Comparison of ENCODE assay signal across 21 cellular contexts in genomic region chrX:16587776-16588175, GRCh38.
"Had no signal": no experiment of that assay in that cellular context is flagged by ENCODE, and none has a peak within 500 bp of the region (broad histone marks: within the 10 kb centered on the region; RNA-seq: fewer than 3 reads in every experiment).

No MANE protein-coding gene starts in this region.

- H3K4me3 ChIP-seq: colonic mucosa, esophagus muscularis mucosa, heart left ventricle, mucosa of descending colon, psoas muscle, right lobe of liver, suprapubic skin, thyroid gland had no signal

- H3K36me3 Mint-ChIP-seq: stimulated activated effector memory CD8-positive, alpha-beta T cell treated with anti-CD3 and anti-CD28 coated beads, Interleukin-12 subunit alpha, Interleukin-12 subunit beta, amount 100 ng/mL, for 72 hours had no signal

- H3K27me3 ChIP-seq: colonic mucosa, esophagus muscularis mucosa, neutrophil, right lobe of liver, suprapubic skin, thyroid gland had no signal

- H3K27ac Mint-ChIP-seq: naive thymus-derived CD8-positive, alpha-beta T cell; stimulated activated effector memory CD8-positive, alpha-beta T cell treated with anti-CD3 and anti-CD28 coated beads, Interleukin-12 subunit alpha, Interleukin-12 subunit beta, amount 100 ng/mL, for 72 hours; type B pancreatic cell had no signal

- FAIRE-seq: islet of Langerhans, urothelium cell line had no signal

- H3K9me3 ChIP-seq: colonic mucosa, esophagus muscularis mucosa, heart left ventricle, mucosa of descending colon, neutrophil, psoas muscle, right lobe of liver, suprapubic skin, thyroid gland had no signal

- ATAC-seq: heart left ventricle; mucosa of descending colon; naive thymus-derived CD8-positive, alpha-beta T cell; psoas muscle; right lobe of liver; stimulated activated effector memory CD8-positive, alpha-beta T cell treated with anti-CD3 and anti-CD28 coated beads, Interleukin-12 subunit alpha, Interleukin-12 subunit beta, amount 100 ng/mL, for 72 hours; stimulated activated naive CD8-positive, alpha-beta T cell treated with anti-CD3 and anti-CD28 coated beads, Interleukin-15, Interleukin-2, amounts not matched to agents 100 U/mL and 50 U/mL, for 24 hours had no signal

- H3K27me3 Mint-ChIP-seq: naive thymus-derived CD8-positive, alpha-beta T cell; type B pancreatic cell had no signal

- H3K36me3 ChIP-seq: colonic mucosa, neutrophil, right lobe of liver, suprapubic skin, thyroid gland had no signal

- DNase-seq: colonic mucosa; foreskin melanocyte; heart left ventricle; hippocampal formation; kidney glomerular epithelial cell; mucosa of descending colon; naive thymus-derived CD8-positive, alpha-beta T cell; psoas muscle; retina; right lobe of liver; stimulated activated CD4-positive, alpha-beta T cell treated with anti-CD3 and anti-CD28 coated beads, Interleukin-4, amount 100 ng/mL, for 1 hour; stimulated activated CD8-positive, alpha-beta memory T cell treated with anti-CD3 and anti-CD28 coated beads, Interleukin-4, amount 100 ng/mL, for 48 hours; stimulated activated naive CD8-positive, alpha-beta T cell treated with anti-CD3 and anti-CD28 coated beads, Interleukin-15, Interleukin-2, amounts not matched to agents 100 U/mL and 50 U/mL, for 24 hours; thyroid gland had no signal

- H3K4me1 Mint-ChIP-seq: stimulated activated effector memory CD8-positive, alpha-beta T cell treated with anti-CD3 and anti-CD28 coated beads, Interleukin-12 subunit alpha, Interleukin-12 subunit beta, amount 100 ng/mL, for 72 hours had no signal

- H3K4me1 ChIP-seq: colonic mucosa, esophagus muscularis mucosa, heart left ventricle, right lobe of liver, suprapubic skin, thyroid gland had no signal

- H3K27ac ChIP-seq: colonic mucosa, esophagus muscularis mucosa, heart left ventricle, neutrophil, psoas muscle, right lobe of liver, suprapubic skin, thyroid gland had no signal

- H3K4me3 Mint-ChIP-seq: naive thymus-derived CD8-positive, alpha-beta T cell; stimulated activated effector memory CD8-positive, alpha-beta T cell treated with anti-CD3 and anti-CD28 coated beads, Interleukin-12 subunit alpha, Interleukin-12 subunit beta, amount 100 ng/mL, for 72 hours; type B pancreatic cell had no signal

- H3K9me3 Mint-ChIP-seq: stimulated activated effector memory CD8-positive, alpha-beta T cell treated with anti-CD3 and anti-CD28 coated beads, Interleukin-12 subunit alpha, Interleukin-12 subunit beta, amount 100 ng/mL, for 72 hours had no signal
